18 cellular contexts compared by ENCODE assay signal in the genomic region with DNA sequence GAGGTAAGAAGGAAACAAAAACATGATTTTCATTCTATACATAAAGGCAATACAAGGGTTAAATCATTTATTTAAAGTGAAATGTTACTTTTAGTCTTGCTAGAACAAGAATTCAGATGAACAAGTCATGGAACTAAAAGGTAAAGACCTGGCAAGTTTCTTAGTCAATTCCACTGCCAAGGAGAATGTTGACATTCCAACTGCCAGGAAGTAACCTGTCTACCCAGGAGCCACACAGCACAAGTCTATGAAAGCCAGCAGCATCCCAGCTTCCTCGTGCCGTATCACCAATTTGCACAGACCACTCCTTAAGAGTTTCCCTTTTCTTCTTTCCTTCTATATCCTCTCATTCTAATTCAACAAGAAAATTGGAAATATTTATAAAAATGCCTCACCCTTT.
"Had no signal": no experiment of that assay in that cellular context is flagged by ENCODE, and none has a peak within 500 bp of the region (broad histone marks: within the 10 kb centered on the region; RNA-seq: fewer than 3 reads in every experiment).

No MANE protein-coding gene starts in this region.

- DNase-seq: cortex of kidney; dorsolateral prefrontal cortex; effector CD8-positive, alpha-beta T cell; heart left ventricle; hippocampal formation; left colon; mucosa of descending colon; naive thymus-derived CD8-positive, alpha-beta T cell; spleen; stimulated activated CD4-positive, alpha-beta T cell treated with anti-CD3 and anti-CD28 coated beads, Interleukin-2, amount 100 ng/mL, for 24 hours; stimulated activated CD4-positive, alpha-beta T cell treated with anti-CD3 and anti-CD28 coated beads, Interleukin-4, amount 100 ng/mL, for 4 hours; stimulated activated naive CD4-positive, alpha-beta T cell treated with Interleukin-2 at 50 U/mL for 16 hours; thyroid gland had no signal

- H3K4me1 ChIP-seq: heart left ventricle, spleen, suprapubic skin, thyroid gland had no signal

- H3K27ac ChIP-seq: dorsolateral prefrontal cortex, heart left ventricle, neutrophil, spleen, suprapubic skin, thyroid gland had no signal

- H3K4me3 ChIP-seq: dorsolateral prefrontal cortex, heart left ventricle, mucosa of descending colon, spleen, suprapubic skin, thyroid gland had no signal

- H3K9me3 Mint-ChIP-seq: naive thymus-derived CD8-positive, alpha-beta T cell; type B pancreatic cell had no signal

- H3K9me3 ChIP-seq: heart left ventricle, mucosa of descending colon, neutrophil, spleen, suprapubic skin, thyroid gland had no signal

- ATAC-seq: esophagus mucosa; heart left ventricle; left colon; mucosa of descending colon; naive thymus-derived CD8-positive, alpha-beta T cell; sciatic nerve had no signal

- H3K27me3 ChIP-seq: dorsolateral prefrontal cortex, heart left ventricle, neutrophil, spleen, suprapubic skin, thyroid gland had no signal

- H3K4me3 Mint-ChIP-seq: naive thymus-derived CD8-positive, alpha-beta T cell; type B pancreatic cell had no signal

- H3K27me3 Mint-ChIP-seq: naive thymus-derived CD8-positive, alpha-beta T cell; type B pancreatic cell had no signal

- H3K27ac Mint-ChIP-seq: type B pancreatic cell had no signal
